Comparison of ENCODE assay signal across 20 cellular contexts in the genomic region with DNA sequence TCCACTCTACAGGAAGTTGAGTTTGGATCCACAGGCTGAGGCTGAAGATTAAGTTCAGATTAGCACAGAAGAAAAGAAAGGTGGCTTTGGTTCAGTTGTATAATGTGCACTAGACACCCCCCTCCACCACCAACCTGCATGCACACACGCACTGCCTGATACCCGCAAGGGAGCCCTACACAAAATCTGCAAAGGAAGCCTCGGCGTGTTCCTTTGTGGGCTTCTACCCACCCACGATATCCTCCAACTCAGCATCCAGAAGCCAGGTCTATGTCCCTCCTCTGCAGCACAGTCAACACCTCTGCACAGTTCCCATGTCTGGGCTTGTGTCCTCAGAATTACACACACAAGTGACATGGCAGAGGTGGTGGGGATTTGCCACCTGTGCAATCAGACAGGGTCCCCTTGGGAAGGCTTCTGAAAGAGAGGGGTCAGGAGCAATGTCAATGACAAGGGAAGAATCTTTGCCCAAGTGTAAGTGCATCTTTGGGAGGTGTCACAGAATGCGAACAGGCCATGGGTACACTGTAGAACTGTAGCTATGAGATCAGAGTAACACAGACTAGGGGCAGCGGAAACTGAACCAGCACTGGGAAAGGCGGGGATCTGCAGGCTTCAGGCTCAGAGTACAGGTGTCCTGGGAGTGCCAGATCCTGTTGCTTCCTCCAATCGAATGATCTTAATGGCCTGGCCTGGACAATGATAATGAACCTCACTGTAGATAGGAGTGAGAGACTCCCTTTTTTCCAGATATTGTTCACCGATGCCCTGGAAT.
A peak's percentile ranks its signal among the peaks of the same experiment; 100 is the strongest.
DNase-seq lines count a peak whose midpoint lies in the region; ATAC-seq and TF ChIP-seq lines count a peak whose summit lies in the region.
"Had no signal": no experiment of that assay in that cellular context is flagged by ENCODE, and none has a peak within 500 bp of the region (broad histone marks: within the 10 kb centered on the region; RNA-seq: fewer than 3 reads in every experiment).

No MANE protein-coding gene starts in this region.

- H3K79me2 ChIP-seq in hepatocyte, result no peaks in the 10 kb centered on the region

- H3K9me2 ChIP-seq in hepatocyte (replicated peaks; ENCODE audit: insufficient read depth), result no peaks in the 10 kb centered on the region

- DNase-seq in coronary artery (ENCODE audit: low spot score) (peak; percentile 24), islet precursor cell (peak; percentile 23), gastrocnemius medialis (no peak), 8988T (no peak), hepatocyte (ENCODE audit: low spot score) (no peak)
- DNase-seq: AML-193; BE2C; CD4-positive, alpha-beta T cell; CD8-positive, alpha-beta memory T cell; DMS 273 treated with DMSO at 0.1 percent for 48 hours; DMS79; EL; GDM1; GM23248; H7; HFFc6 had no signal

- POLR2A ChIA-PET in HEK293 (lab: Yijun Ruan, JAX), result interaction anchor here (0.6 kb wide), 1 partner anchor 13 kb away, joined by 5 read pairs; no protein-coding TSS in a partner anchor

- TF ChIP-seq POLR2A in gastrocnemius medialis (IDR thresholded peaks at IDR 0.05), result no peak

- H3K4me1 ChIP-seq in HEK293 (ENCODE audit: control insufficient read depth, insufficient read depth, low read length) (no peaks in the 10 kb centered on the region), gastrocnemius medialis (no peaks in the 10 kb centered on the region), hepatocyte (ENCODE audit: insufficient read depth) (no peaks in the 10 kb centered on the region)
- H3K4me1 ChIP-seq: BE2C had no signal

- TF ChIP-seq CTCF in HEK293 (tag by site-specific recombination; IDR thresholded peaks at IDR 0.05) (no peak), coronary artery (IDR thresholded peaks at IDR 0.05) (no peak), gastrocnemius medialis (IDR thresholded peaks at IDR 0.05 in 4 of 5, conservative IDR thresholded peaks at IDR 0.05 in 1 of 5) (no peak), hepatocyte (IDR thresholded peaks at IDR 0.05; ENCODE audit: poor library complexity) (no peak)

- intact Hi-C loops in gastrocnemius medialis (cut with DNase I; ENCODE audit: low total_unique reads), result no loop called here

- no peaks in the 10 kb centered on the region for H4K20me1 ChIP-seq in hepatocyte (ENCODE audit: insufficient read depth, poor library complexity, severe bottlenecking)
- H4K20me1 ChIP-seq: BLaER1 treated with 17β-estradiol and CSF1 and Interleukin-3, amounts not matched to agents 10 nM and 100 nM had no signal

- no peak overlapping the region for H2AFZ ChIP-seq in hepatocyte
- H2AFZ ChIP-seq: GM23248 had no signal

- no peaks in the 10 kb centered on the region for H3K27me3 ChIP-seq in gastrocnemius medialis
- no peaks in the 10 kb centered on the region for H3K27me3 ChIP-seq in hepatocyte
- H3K27me3 ChIP-seq: BLaER1 treated with 17β-estradiol and CSF1 and Interleukin-3, amounts not matched to agents 10 nM and 100 nM had no signal

- no peak overlapping the region for H3K4me2 ChIP-seq in hepatocyte

- H3K36me3 ChIP-seq in HEK293 (ENCODE audit: control insufficient read depth in 2 of 2, insufficient read depth in 1 of 2, low read length in 2 of 2), result no peaks in the 10 kb centered on the region
- H3K36me3 ChIP-seq in gastrocnemius medialis, result no peaks in the 10 kb centered on the region
- no peaks in the 10 kb centered on the region for H3K36me3 ChIP-seq in hepatocyte (replicated peaks; ENCODE audit: insufficient read depth, low read depth)
- H3K36me3 ChIP-seq: BE2C; BLaER1 treated with 17β-estradiol and CSF1 and Interleukin-3, amounts not matched to agents 10 nM and 100 nM had no signal

- H3K27ac ChIP-seq in HEK293 (ENCODE audit: extremely low read depth, low read depth, low read length) (no peak overlapping the region), coronary artery (no peak overlapping the region), gastrocnemius medialis (no peak overlapping the region), hepatocyte (no peak overlapping the region)
- H3K27ac ChIP-seq: BLaER1 treated with 17β-estradiol and CSF1 and Interleukin-3, amounts not matched to agents 10 nM and 100 nM; GM23248 had no signal

- H3K4me3 ChIP-seq in HEK293 (ENCODE audit: low read depth, low read length), result no peak overlapping the region
- H3K4me3 ChIP-seq in coronary artery, result no peak overlapping the region
- no peak overlapping the region for H3K4me3 ChIP-seq in gastrocnemius medialis
- H3K4me3 ChIP-seq in hepatocyte, result no peak overlapping the region
- H3K4me3 ChIP-seq: BLaER1 treated with 17β-estradiol and CSF1 and Interleukin-3, amounts not matched to agents 10 nM and 100 nM; GM12878; GM23248 had no signal

- 93% methylated on average over 10 of the region's 10 CpGs for WGBS in hepatocyte (ENCODE audit: low lambda C conversion rate, missing lambda C conversion rate)

- ATAC-seq in gastrocnemius medialis, result no peak
- ATAC-seq: GM12878, HCT116 had no signal

- H3K9me3 ChIP-seq in HEK293 (ENCODE audit: control insufficient read depth, insufficient read depth, low read depth, low read length) (no peaks in the 10 kb centered on the region), gastrocnemius medialis (no peaks in the 10 kb centered on the region), hepatocyte (ENCODE audit: low read depth) (no peaks in the 10 kb centered on the region)
- H3K9me3 ChIP-seq: BE2C; BLaER1 treated with 17β-estradiol and CSF1 and Interleukin-3, amounts not matched to agents 10 nM and 100 nM had no signal

- CTCF ChIA-PET in HEK293 (lab: Yijun Ruan, JAX), result no interaction called here

- in situ Hi-C loops in gastrocnemius medialis (cut with MboI; ENCODE audit: low sequenced_read_pairs in 4 of 4), result no loop called here

TF ChIP-seq in HEK293, 187 proteins besides CTCF, POLR2A, EP300 and RAD21:
- TF ChIP-seq ZFHX2 (tag by site-specific recombination; conservative IDR thresholded peaks at IDR 0.05), result 0 out of 2 replicates have a peak, but pooled peaks have one; percentile 8
- TF ChIP-seq, protein P1, sequence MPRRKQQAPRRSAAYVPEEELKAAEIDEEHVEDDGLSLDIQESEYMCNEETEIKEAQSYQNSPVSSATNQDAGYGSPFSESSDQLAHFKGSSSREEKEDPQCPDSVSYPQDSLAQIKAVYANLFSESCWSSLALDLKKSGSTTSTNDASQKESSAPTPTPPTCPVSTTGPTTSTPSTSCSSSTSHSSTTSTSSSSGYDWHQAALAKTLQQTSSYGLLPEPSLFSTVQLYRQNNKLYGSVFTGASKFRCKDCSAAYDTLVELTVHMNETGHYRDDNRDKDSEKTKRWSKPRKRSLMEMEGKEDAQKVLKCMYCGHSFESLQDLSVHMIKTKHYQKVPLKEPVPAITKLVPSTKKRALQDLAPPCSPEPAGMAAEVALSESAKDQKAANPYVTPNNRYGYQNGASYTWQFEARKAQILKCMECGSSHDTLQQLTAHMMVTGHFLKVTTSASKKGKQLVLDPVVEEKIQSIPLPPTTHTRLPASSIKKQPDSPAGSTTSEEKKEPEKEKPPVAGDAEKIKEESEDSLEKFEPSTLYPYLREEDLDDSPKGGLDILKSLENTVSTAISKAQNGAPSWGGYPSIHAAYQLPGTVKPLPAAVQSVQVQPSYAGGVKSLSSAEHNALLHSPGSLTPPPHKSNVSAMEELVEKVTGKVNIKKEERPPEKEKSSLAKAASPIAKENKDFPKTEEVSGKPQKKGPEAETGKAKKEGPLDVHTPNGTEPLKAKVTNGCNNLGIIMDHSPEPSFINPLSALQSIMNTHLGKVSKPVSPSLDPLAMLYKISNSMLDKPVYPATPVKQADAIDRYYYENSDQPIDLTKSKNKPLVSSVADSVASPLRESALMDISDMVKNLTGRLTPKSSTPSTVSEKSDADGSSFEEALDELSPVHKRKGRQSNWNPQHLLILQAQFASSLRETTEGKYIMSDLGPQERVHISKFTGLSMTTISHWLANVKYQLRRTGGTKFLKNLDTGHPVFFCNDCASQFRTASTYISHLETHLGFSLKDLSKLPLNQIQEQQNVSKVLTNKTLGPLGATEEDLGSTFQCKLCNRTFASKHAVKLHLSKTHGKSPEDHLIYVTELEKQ (tag by site-specific recombination; IDR thresholded peaks at IDR 0.05; ENCODE audit: borderline replicate concordance), result no peak
- no peak for TF ChIP-seq MEIS1 (CRISPR knock-in tag; IDR thresholded peaks at IDR 0.05; ENCODE audit: borderline replicate concordance)
- TF ChIP-seq MYNN (tag by site-specific recombination; IDR thresholded peaks at IDR 0.05; ENCODE audit: borderline replicate concordance), result no peak
- no peak for TF ChIP-seq REPIN1 (tag by site-specific recombination; IDR thresholded peaks at IDR 0.05; ENCODE audit: low read depth)
- no peak for TF ChIP-seq ZNF391 (tag by site-specific recombination; IDR thresholded peaks at IDR 0.05; ENCODE audit: borderline replicate concordance, low read depth)
- TF ChIP-seq BCL11B (tag by site-specific recombination; IDR thresholded peaks at IDR 0.05; ENCODE audit: low read depth), result no peak

Comparison
In these comparisons a context has a peak if more than half of its experiments do, and no peak if none do; other contexts are left out.
1. DNase-seq: peak in coronary artery (single experiment) and islet precursor cell (single experiment); none in gastrocnemius medialis (0 of 2), 8988T (single experiment) and hepatocyte (single experiment).